ENCODE assay signal across 8 cellular contexts in genomic region chr1:205750683-205751651, GRCh38. TPM values are rescaled to one million over a fixed set of nuclear protein-coding genes. Genes with fewer than 3 reads are reported as not detected.
DNase-seq lines count a peak whose midpoint lies in the region; ATAC-seq and TF ChIP-seq lines count a peak whose summit lies in the region.

No MANE protein-coding gene starts in this region.

- TF ChIP-seq CTCF in heart right ventricle (IDR thresholded peaks at IDR 0.05) (no peak), WI38 (IDR thresholded peaks at IDR 0.05; ENCODE audit: low read depth, low read length) (no peak), hepatocyte (IDR thresholded peaks at IDR 0.05; ENCODE audit: poor library complexity) (no peak), GM13976 (IDR thresholded peaks at IDR 0.05; ENCODE audit: borderline replicate concordance, control extremely low read depth, extremely low read depth, insufficient read depth, missing control alignments) (no peak)

- H3K4me2 ChIP-seq in hepatocyte, result peak overlapping the region; percentile 72

- intact Hi-C loops in heart right ventricle (cut with DNase I) (no loop called here), cardiac septum (cut with DNase I) (loop anchor here (2.0 kb wide), 1 partner anchor 24 kb away; the partner anchor contains the start of gene RAB29)

- H3K9me2 ChIP-seq in hepatocyte (replicated peaks; ENCODE audit: insufficient read depth), result no peaks in the 10 kb centered on the region

- H3K36me3 Mint-ChIP-seq in stimulated activated memory B cell treated with anti-CD40 and anti-IgM and Interleukin-4, amounts not matched to agents 10 μg/mL and 1 μg/mL and 100 μg/mL, for 72 hours, result peaks cover 13% of the 10 kb centered on the region

- H3K79me2 ChIP-seq in hepatocyte, result peaks cover 31% of the 10 kb centered on the region

- H3K4me1 ChIP-seq in heart right ventricle (peaks cover 4 to 34% (median 24%) of the 10 kb centered on the region in 9 donors), hepatocyte (ENCODE audit: insufficient read depth) (peaks cover 17% of the 10 kb centered on the region)

- H3K27ac ChIP-seq in heart right ventricle (peak overlapping the region; percentile 90 to 98 (median 95)), hepatocyte (peak overlapping the region; percentile 91)

- in situ Hi-C loops in GM13976 (cut with MboI; ENCODE audit: low sequenced_read_pairs, unreplicated experiment), result no loop called here

- peak overlapping the region; percentile 93 for H3K27ac Mint-ChIP-seq in stimulated activated memory B cell treated with anti-CD40 and anti-IgM and Interleukin-4, amounts not matched to agents 10 μg/mL and 1 μg/mL and 100 μg/mL, for 72 hours

- H3K4me3 ChIP-seq in heart right ventricle (peak overlapping the region; percentile 20 to 91 (median 76)), WI38 (ENCODE audit: low read depth, low read length) (peak overlapping the region; percentile 92), hepatocyte (peak overlapping the region; percentile 34)

- H3K4me3 Mint-ChIP-seq in stimulated activated memory B cell treated with anti-CD40 and anti-IgM and Interleukin-4, amounts not matched to agents 10 μg/mL and 1 μg/mL and 100 μg/mL, for 72 hours, result peak overlapping the region; percentile 87

- H3K27me3 ChIP-seq in heart right ventricle (no peaks in the 10 kb centered on the region), hepatocyte (no peaks in the 10 kb centered on the region)

- no peaks in the 10 kb centered on the region for H3K9me3 Mint-ChIP-seq in stimulated activated memory B cell treated with anti-CD40 and anti-IgM and Interleukin-4, amounts not matched to agents 10 μg/mL and 1 μg/mL and 100 μg/mL, for 72 hours

- H3K27me3 Mint-ChIP-seq in stimulated activated memory B cell treated with anti-CD40 and anti-IgM and Interleukin-4, amounts not matched to agents 10 μg/mL and 1 μg/mL and 100 μg/mL, for 72 hours, result no peaks in the 10 kb centered on the region

- peaks cover 24% of the 10 kb centered on the region for H3K4me1 Mint-ChIP-seq in stimulated activated memory B cell treated with anti-CD40 and anti-IgM and Interleukin-4, amounts not matched to agents 10 μg/mL and 1 μg/mL and 100 μg/mL, for 72 hours

- H2AFZ ChIP-seq in hepatocyte, result peak overlapping the region; percentile 76

- H4K20me1 ChIP-seq in hepatocyte (ENCODE audit: insufficient read depth, poor library complexity, severe bottlenecking), result peaks cover 32% of the 10 kb centered on the region

- H3K36me3 ChIP-seq in heart right ventricle (peaks cover 0 to 5% (median 0%) of the 10 kb centered on the region in 9 donors), hepatocyte (replicated peaks; ENCODE audit: insufficient read depth, low read depth) (no peaks in the 10 kb centered on the region)

- ATAC-seq in heart right ventricle, result no peak
- no peak for ATAC-seq in stimulated activated memory B cell treated with anti-CD40 and anti-IgM and Interleukin-4, amounts not matched to agents 10 μg/mL and 1 μg/mL and 100 μg/mL, for 72 hours
- ATAC-seq in GM18517 (IDR thresholded peaks at IDR 0.05; ENCODE audit: unreplicated experiment), result no peak
- ATAC-seq in esophagus mucosa, result no peak

- H3K9me3 ChIP-seq in heart right ventricle (no peaks in the 10 kb centered on the region), hepatocyte (ENCODE audit: low read depth) (no peaks in the 10 kb centered on the region)

- DNase-seq in heart right ventricle (no peak), cardiac septum (ENCODE audit: low spot score) (no peak), hepatocyte (ENCODE audit: low spot score) (peak; percentile 13), GM13976 (ENCODE audit: low spot score) (no peak)

- WGBS in heart right ventricle, 2 donors, result 72 to 78% methylated on average over 14 of the region's 14 CpGs
- 87% methylated on average over 14 of the region's 14 CpGs for WGBS in hepatocyte (ENCODE audit: low lambda C conversion rate, missing lambda C conversion rate)

RNA-seq across cellular contexts. Expression of gene NUCKS1, which starts 1.0 kb away (rescaled TPM):
- total RNA-seq in heart right ventricle, result 100 to 1,000 TPM; 174 to 245 (median 211) TPM
- polyA plus RNA-seq in heart right ventricle, result 100 to 1,000 TPM in 1 of 2 donors, 10 to 100 TPM in 1; 31.8 to 107 TPM
- total RNA-seq in cardiac septum, result 213 TPM
- 135 and 143 TPM in 2 replicates for total RNA-seq in hepatocyte
- polyA plus RNA-seq in hepatocyte, result 24.7 and 28.4 TPM in 2 replicates
- 99.3 TPM for total RNA-seq in esophagus mucosa

RNA-seq across cellular contexts. Expression of gene RAB29, which starts 24.3 kb away (rescaled TPM):
- total RNA-seq in heart right ventricle (10 to 100 TPM in 9 of 10 donors, 1 to 10 TPM in 1; 9.1 to 23.1 (median 16.3) TPM), cardiac septum (21.3 TPM), hepatocyte (45.4 and 47.5 TPM in 2 replicates), esophagus mucosa (7.0 TPM)
- polyA plus RNA-seq in heart right ventricle (10 to 100 TPM in 1 of 2 donors, 1 to 10 TPM in 1; 5.6 to 10.4 TPM), hepatocyte (33.3 and 33.8 TPM in 2 replicates)

Comparison
In these comparisons a context has a peak if more than half of its experiments do, and no peak if none do; other contexts are left out.
1. H3K4me3 ChIP-seq: peak in every context shown above with its lines; median percentile 92 in WI38; 76 in heart right ventricle; 34 in hepatocyte.